ENCODE assay signal across 25 cellular contexts in the genomic region with DNA sequence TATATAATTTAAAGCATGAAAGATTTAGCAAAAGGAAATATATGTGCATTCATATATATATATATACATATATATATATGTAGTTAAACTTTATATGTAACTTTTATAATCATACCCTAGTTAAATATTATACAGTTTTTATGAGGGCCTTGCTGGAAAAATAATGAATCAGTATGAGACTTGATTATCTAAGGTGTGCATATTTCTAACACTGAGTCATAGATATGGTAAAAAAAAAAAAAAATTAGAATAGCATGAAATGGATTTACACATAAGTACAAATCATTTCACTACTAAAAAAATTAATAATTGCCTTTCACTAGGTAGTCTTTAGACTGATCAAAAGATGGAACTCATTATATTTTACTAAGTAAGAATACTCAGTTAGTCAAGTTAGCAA. TPM values are rescaled to one million over a fixed set of nuclear protein-coding genes. Genes with fewer than 3 reads are reported as not detected.
DNase-seq lines count a peak whose midpoint lies in the region; ATAC-seq, FAIRE-seq and TF ChIP-seq lines count a peak whose summit lies in the region.
"Had no signal": no experiment of that assay in that cellular context is flagged by ENCODE, and none has a peak within 500 bp of the region (broad histone marks: within the 10 kb centered on the region; RNA-seq: fewer than 3 reads in every experiment).

No MANE protein-coding gene starts in this region.

- H3K36me3 ChIP-seq in gastrocnemius medialis, result no peaks in the 10 kb centered on the region
- no peaks in the 10 kb centered on the region for H3K36me3 ChIP-seq in testis (ENCODE audit: low read depth, missing control alignments)
- H3K36me3 ChIP-seq: BE2C, brain microvascular endothelial cell, upper lobe of left lung had no signal

- H3K4me3 Mint-ChIP-seq in natural killer cell, result no peak overlapping the region
- H3K4me3 Mint-ChIP-seq: activated naive CD8-positive, alpha-beta T cell treated with anti-CD3 and anti-CD28 coated beads, Interleukin-2, amount 50 U/mL, for 24 hours; nephron progenitor cell; WTC11 had no signal

- no peak overlapping the region for H3K27ac Mint-ChIP-seq in natural killer cell
- H3K27ac Mint-ChIP-seq: activated naive CD8-positive, alpha-beta T cell treated with anti-CD3 and anti-CD28 coated beads, Interleukin-2, amount 50 U/mL, for 24 hours; progenitor cell of endocrine pancreas had no signal

- no peak for TF ChIP-seq CTCF in RWPE1 (conservative IDR thresholded peaks at IDR 0.05; ENCODE audit: low read depth)
- no peak for TF ChIP-seq CTCF in fibroblast of the aortic adventitia (IDR thresholded peaks at IDR 0.05; ENCODE audit: insufficient read depth, low read length)
- no peak for TF ChIP-seq CTCF in gastrocnemius medialis (IDR thresholded peaks at IDR 0.05 in 4 of 5, conservative IDR thresholded peaks at IDR 0.05 in 1 of 5)
- TF ChIP-seq CTCF in natural killer cell (IDR thresholded peaks at IDR 0.05), result no peak
- TF ChIP-seq CTCF in testis (IDR thresholded peaks at IDR 0.05), result no peak

- intact Hi-C loops in gastrocnemius medialis (cut with DNase I; ENCODE audit: low total_unique reads) (loop anchor here (5.0 to 10.0 kb wide), 2 partner anchors 148 to 481 kb away; partner anchors contain the start of gene BAG2), natural killer cell (cut with micrococcal nuclease) (no loop called here), testis (cut with DNase I; ENCODE audit: low total_unique reads) (loop anchor here (10.0 kb wide), 1 partner anchor 49 kb away; the partner anchor contains the start of gene DST)

- POLR2A ChIA-PET in RWPE1 (lab: Yijun Ruan, JAX; ENCODE audit: low non-redundant PET), result no interaction called here

- H3K27ac ChIP-seq in RWPE1 (no peak overlapping the region), gastrocnemius medialis (peak overlapping the region; percentile 89 to 96 (median 94)), testis (no peak overlapping the region)
- H3K27ac ChIP-seq: foreskin keratinocyte had no signal

- no peaks in the 10 kb centered on the region for H3K27me3 ChIP-seq in gastrocnemius medialis
- no peaks in the 10 kb centered on the region for H3K27me3 ChIP-seq in testis
- H3K27me3 ChIP-seq: BE2C, brain microvascular endothelial cell, foreskin keratinocyte, upper lobe of left lung had no signal

- H3K4me1 ChIP-seq in gastrocnemius medialis (peaks cover 49 to 50% of the 10 kb centered on the region in 2 donors), testis (no peaks in the 10 kb centered on the region)
- H3K4me1 ChIP-seq: BE2C had no signal

- CTCF ChIA-PET in RWPE1 (lab: Yijun Ruan, JAX), result no interaction called here

- H3K4me3 ChIP-seq in fibroblast of the aortic adventitia (ENCODE audit: low read depth, low read length), result no peak overlapping the region
- no peak overlapping the region for H3K4me3 ChIP-seq in gastrocnemius medialis
- H3K4me3 ChIP-seq in testis, result no peak overlapping the region

- H3K27me3 Mint-ChIP-seq in natural killer cell (ENCODE audit: low read depth in 2 of 2), result peaks cover 0 to 4% of the 10 kb centered on the region in 2 donors
- H3K27me3 Mint-ChIP-seq: progenitor cell of endocrine pancreas had no signal

- peak; percentile 90 for FAIRE-seq in G401.6 (lab: Jason Lieb, UNC)

- no peaks in the 10 kb centered on the region for H3K9me3 Mint-ChIP-seq in natural killer cell
- H3K9me3 Mint-ChIP-seq: activated naive CD8-positive, alpha-beta T cell treated with anti-CD3 and anti-CD28 coated beads, Interleukin-2, amount 50 U/mL, for 24 hours; nephron progenitor cell; WTC11 had no signal

- no peaks in the 10 kb centered on the region for H3K4me1 Mint-ChIP-seq in natural killer cell
- H3K4me1 Mint-ChIP-seq: activated naive CD8-positive, alpha-beta T cell treated with anti-CD3 and anti-CD28 coated beads, Interleukin-2, amount 50 U/mL, for 24 hours had no signal

- in situ Hi-C loops in gastrocnemius medialis (cut with MboI; ENCODE audit: low sequenced_read_pairs in 4 of 4), result loop anchor here in 2 of 4 donors (10.0 kb wide), 2 partner anchors 49 to 151 kb away; partner anchors contain the start of gene DST (in 1 of the 2)

- H3K9me3 ChIP-seq in gastrocnemius medialis (no peaks in the 10 kb centered on the region), testis (no peaks in the 10 kb centered on the region)
- H3K9me3 ChIP-seq: BE2C, Caco-2, upper lobe of left lung had no signal

- TF ChIP-seq POLR2A in gastrocnemius medialis (IDR thresholded peaks at IDR 0.05) (no peak), testis (IDR thresholded peaks at IDR 0.05) (no peak)

- DNase-seq in RWPE1 (ENCODE audit: low spot score) (peak; percentile 46), fibroblast of the aortic adventitia (ENCODE audit: low read depth) (peak; percentile 41), gastrocnemius medialis (no peak), natural killer cell (no peak), hippocampal formation (lab: John Stamatoyannopoulos, UW) (no peak), testis (no peak)
- DNase-seq: activated CD4-positive, alpha-beta T cell treated with anti-CD3 and anti-CD28 coated beads, Interleukin-2, amount 50 U/mL, for 48 hours; activated effector memory CD4-positive, alpha-beta T cell treated with Interleukin-2 at 50 U/mL for 16 hours; activated naive CD8-positive, alpha-beta T cell treated with anti-CD3 and anti-CD28 coated beads, Interleukin-2, amount 50 U/mL, for 24 hours; BE2C; brain microvascular endothelial cell; Caco-2; cortex of kidney; EL; foreskin keratinocyte; midbrain; NCI-H748 treated with DMSO at 0.1 percent for 48 hours; nephron progenitor cell; SIG-M5; stimulated activated CD4-positive, alpha-beta T cell treated with anti-CD3 and anti-CD28 coated beads, Interleukin-4, amount 100 ng/mL, for 4 hours; T-helper 1 cell; upper lobe of left lung had no signal

- ATAC-seq in gastrocnemius medialis, result no peak
- no peak for ATAC-seq in natural killer cell
- ATAC-seq: activated naive CD8-positive, alpha-beta T cell treated with anti-CD3 and anti-CD28 coated beads, Interleukin-2, amount 50 U/mL, for 24 hours; foreskin keratinocyte; WTC11 had no signal

- H3K36me3 Mint-ChIP-seq in natural killer cell, result no peaks in the 10 kb centered on the region

RNA-seq across cellular contexts. Expression of gene DST, which starts 51.3 kb away (rescaled TPM):
- total RNA-seq in fibroblast of the aortic adventitia (ENCODE audit: low replicate concordance), result 505 and 613 TPM in 2 replicates
- total RNA-seq in gastrocnemius medialis, result 100 to 1,000 TPM; 114 to 219 (median 204) TPM
- 10 to 100 TPM in 1 of 3 donors, 1 to 10 TPM in 2; 5.6 to 14.7 (median 8.9) TPM for total RNA-seq in natural killer cell
- total RNA-seq in testis, result 100 to 1,000 TPM; 175 to 221 TPM
- polyA plus RNA-seq in testis (ENCODE audit: insufficient read depth, low read depth, low replicate concordance), result 94.8 TPM

Comparison
In these comparisons a context has a peak if more than half of its experiments do, and no peak if none do; other contexts are left out.
1. DNase-seq: peak in RWPE1 (single experiment) and fibroblast of the aortic adventitia (single experiment); none in gastrocnemius medialis (0 of 2), natural killer cell (single experiment), hippocampal formation (0 of 2) and testis (single experiment).
2. H3K27ac ChIP-seq: peak in gastrocnemius medialis (4 of 4); none in RWPE1 (single experiment) and testis (0 of 2).
3. RNA of gene DST, which starts 51.3 kb away (total RNA-seq): 505 to 613 TPM in fibroblast of the aortic adventitia, 175 to 221 TPM in testis and 114 to 219 TPM in gastrocnemius medialis; 5.6 to 14.7 TPM in natural killer cell; every median in the first group is over 4 times any median in the second.